In the genomic region with DNA sequence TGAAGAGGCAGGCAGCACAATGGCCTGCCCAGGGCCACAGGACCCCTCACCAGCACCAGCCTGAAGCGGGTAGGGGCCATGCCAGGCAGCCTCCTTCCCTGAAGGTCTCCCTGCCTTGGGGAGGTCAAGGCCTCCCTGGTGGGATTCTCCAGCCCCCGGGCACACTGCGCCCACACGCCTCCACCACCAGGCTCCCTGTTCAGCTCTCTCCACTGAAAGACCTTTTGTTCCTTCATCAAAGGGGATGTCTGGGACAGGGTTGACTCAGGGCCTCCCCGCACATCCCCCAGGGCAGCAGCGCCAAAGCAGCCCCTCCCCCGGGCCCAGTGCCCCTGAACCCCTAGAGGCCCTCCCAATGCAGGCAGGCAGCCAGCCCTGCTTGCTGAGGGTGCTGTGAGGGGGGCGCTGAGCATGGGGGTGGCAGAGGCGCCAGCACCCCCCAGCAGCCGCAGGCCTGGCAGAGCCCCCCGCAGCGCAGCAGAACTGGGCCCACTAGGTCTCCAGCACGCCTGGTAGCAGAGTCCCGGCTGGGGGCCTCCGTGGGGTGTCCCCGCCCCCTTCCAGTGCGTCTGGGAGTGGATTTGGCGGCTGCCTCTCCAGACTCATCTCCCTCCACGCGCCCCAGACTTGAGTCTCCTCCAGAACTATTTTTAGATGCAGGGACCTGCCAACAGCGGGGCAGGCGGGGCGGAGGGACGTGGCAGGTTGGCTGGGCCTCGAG, we compare ENCODE assay signal across 8 cellular contexts. TPM values are rescaled to one million over a fixed set of nuclear protein-coding genes. Genes with fewer than 3 reads are reported as not detected.
DNase-seq lines count a peak whose midpoint lies in the region; ATAC-seq and TF ChIP-seq lines count a peak whose summit lies in the region.
"Had no signal": no experiment of that assay in that cellular context is flagged by ENCODE, and none has a peak within 500 bp of the region (broad histone marks: within the 10 kb centered on the region; RNA-seq: fewer than 3 reads in every experiment).

No MANE protein-coding gene starts in this region.

- TF ChIP-seq POLR2A in GM18505 (IDR thresholded peaks at IDR 0.05; ENCODE audit: borderline replicate concordance, extremely low read depth, insufficient read depth, insufficient read length), result no peak

- no peaks in the 10 kb centered on the region for H4K20me1 ChIP-seq in Karpas-422 (ENCODE audit: insufficient read depth, low read depth, low read length)

- H3K4me3 ChIP-seq in Karpas-422 (ENCODE audit: low read length) (no peak overlapping the region), tibial artery (peak overlapping the region; percentile 15 to 32)

- no peak for DNase-seq in Karpas-422
- DNase-seq in cerebellar nuclear complex (lab: John Stamatoyannopoulos, UW), result peak; percentile 42 to 77
- no peak for DNase-seq in left lobe of liver (ENCODE audit: low spot score)
- DNase-seq in tibial artery, result peak; percentile 86 to 96

- H3K36me3 ChIP-seq in Karpas-422 (ENCODE audit: insufficient read depth, low read length), result no peaks in the 10 kb centered on the region
- H3K36me3 ChIP-seq in tibial artery, result peaks cover 30 to 64% (median 37%) of the 10 kb centered on the region in 3 donors

- peak in 1 of 2 experiments; percentile 22 for TF ChIP-seq CTCF in tibial artery (IDR thresholded peaks at IDR 0.05)

- 0 out of 2 replicates have a peak, but pooled peaks cover 2% of the 10 kb centered on the region for H3K79me2 ChIP-seq in Karpas-422 (ENCODE audit: low read length)

- H3K4me2 ChIP-seq in Karpas-422 (ENCODE audit: low read depth, low read length, poor library complexity, severe bottlenecking), result peak overlapping the region; percentile 23

- intact Hi-C loops in tibial artery (cut with DNase I; ENCODE audit: low total_unique reads), result loop anchor here (5.0 kb wide), 1 partner anchor 164 kb away; no protein-coding TSS in a partner anchor

- peak overlapping the region; percentile 46; the same call in 1 of the 2 replicates for H3K27ac ChIP-seq in Karpas-422 (ENCODE audit: low read length)
- peak overlapping the region; percentile 93 to 99 for H3K27ac ChIP-seq in tibial artery

- no peaks in the 10 kb centered on the region for H3K9me2 ChIP-seq in Karpas-422 (replicated peaks; ENCODE audit: insufficient read depth, low read length)

- H3K4me1 ChIP-seq in Karpas-422 (ENCODE audit: low read length) (peaks cover 27% of the 10 kb centered on the region), tibial artery (peaks cover 0 to 92% (median 74%) of the 10 kb centered on the region in 4 donors)

- peak; percentile 1 for ATAC-seq in left lobe of liver
- ATAC-seq in GM18505 (IDR thresholded peaks at IDR 0.05; ENCODE audit: unreplicated experiment), result no peak
- no peak for ATAC-seq in HG02571 (IDR thresholded peaks at IDR 0.05; ENCODE audit: unreplicated experiment)
- no peak for ATAC-seq in GM21526 (IDR thresholded peaks at IDR 0.05; ENCODE audit: low FRiP score, unreplicated experiment)

- peak overlapping the region; percentile 48 for H3K9ac ChIP-seq in Karpas-422 (ENCODE audit: low read length)

- H3K9me3 ChIP-seq in Karpas-422 (ENCODE audit: low read length) (no peaks in the 10 kb centered on the region), tibial artery (no peaks in the 10 kb centered on the region)

- H2AFZ ChIP-seq in Karpas-422 (ENCODE audit: low read length), result no peak overlapping the region

- no peaks in the 10 kb centered on the region for H3K27me3 ChIP-seq in Karpas-422 (ENCODE audit: low read length)
- no peaks in the 10 kb centered on the region for H3K27me3 ChIP-seq in tibial artery

RNA-seq across cellular contexts. Expression of gene BCAR1, which starts 13.1 kb away (rescaled TPM):
- 9.2 and 20.5 TPM in 2 replicates for total RNA-seq in Karpas-422 (2014; rRNA removed; shearing (Covaris generic); ENCODE audit: low replicate concordance)
- 39.2 TPM for total RNA-seq in left lobe of liver

RNA-seq across cellular contexts. Expression of gene CTRB1, which starts 19.5 kb away (rescaled TPM):
- total RNA-seq in Karpas-422 (2014; rRNA removed; shearing (Covaris generic); ENCODE audit: low replicate concordance), result not detected in 2 replicates
- 9.7 TPM for total RNA-seq in left lobe of liver
- total RNA-seq: pulmonary artery endothelial cell had no signal

RNA-seq across cellular contexts. Expression of gene CTRB2, which starts 31.3 kb away (rescaled TPM):
- total RNA-seq in Karpas-422 (2014; rRNA removed; shearing (Covaris generic); ENCODE audit: low replicate concordance), result not detected in 2 replicates
- total RNA-seq in left lobe of liver, result 12.7 TPM
- total RNA-seq: pulmonary artery endothelial cell had no signal

Comparison
In these comparisons a context has a peak if more than half of its experiments do, and no peak if none do; other contexts are left out.
1. DNase-seq: peak in cerebellar nuclear complex (2 of 2) and tibial artery (2 of 2); none in Karpas-422 (single experiment) and left lobe of liver (single experiment).
2. RNA of gene CTRB1, which starts 19.5 kb away (total RNA-seq): 9.7 TPM in left lobe of liver (single experiment); not detected in Karpas-422; every median in the first group is over 10 times any median in the second.
3. RNA of gene CTRB2, which starts 31.3 kb away (total RNA-seq): 12.7 TPM in left lobe of liver (single experiment); not detected in Karpas-422; every median in the first group is over 10 times any median in the second.